Comparison of ENCODE assay signal across 23 cellular contexts in the genomic region with DNA sequence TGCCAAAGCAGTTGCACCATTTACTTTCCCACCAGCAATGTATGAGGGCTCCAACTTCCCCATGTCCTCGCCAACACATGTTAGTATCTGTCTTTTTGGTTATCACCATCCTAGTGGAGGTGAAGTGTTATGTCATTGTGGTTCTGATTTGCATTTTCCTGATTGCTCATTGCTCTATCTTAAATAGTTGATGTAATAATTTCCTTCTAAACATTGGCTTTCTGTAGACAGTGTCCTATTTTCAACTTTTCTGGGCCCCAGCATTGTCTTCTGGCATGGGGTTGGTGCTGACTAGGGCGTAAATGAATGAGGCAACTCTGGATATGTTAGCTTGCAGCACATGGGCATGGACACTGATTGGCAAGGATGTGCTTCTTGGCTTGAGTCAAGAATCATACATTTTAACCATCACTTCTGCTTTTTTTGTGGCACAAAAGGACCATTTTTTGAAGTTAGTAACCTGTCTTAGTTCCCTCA. TPM values are rescaled to one million over a fixed set of nuclear protein-coding genes. Genes with fewer than 3 reads are reported as not detected.
A peak's percentile ranks its signal among the peaks of the same experiment; 100 is the strongest.
DNase-seq lines count a peak whose midpoint lies in the region; ATAC-seq and FAIRE-seq lines count a peak whose summit lies in the region.
"Had no signal": no experiment of that assay in that cellular context is flagged by ENCODE, and none has a peak within 500 bp of the region (broad histone marks: within the 10 kb centered on the region; RNA-seq: fewer than 3 reads in every experiment).

No MANE protein-coding gene starts in this region.

- peaks cover 61 to 75% of the 10 kb centered on the region in 2 donors for H3K4me1 Mint-ChIP-seq in immature natural killer cell
- H3K4me1 Mint-ChIP-seq: activated naive CD4-positive, alpha-beta T cell treated with anti-CD3 and anti-CD28 coated beads, Interleukin-2, amount 50 U/mL, for 24 hours; neural crest cell had no signal

- H3K27me3 ChIP-seq in small intestine (ENCODE audit: control insufficient read depth in 2 of 2, insufficient read depth in 2 of 2, low read length in 2 of 2): no peaks in the 10 kb centered on the region

- no peaks in the 10 kb centered on the region for H3K4me1 ChIP-seq in small intestine (ENCODE audit: control insufficient read depth in 2 of 2, insufficient read depth in 1 of 2, low read depth in 1 of 2, low read length in 1 of 2)
- H3K4me1 ChIP-seq: psoas muscle had no signal

- H3K27ac ChIP-seq in small intestine (ENCODE audit: low read depth in 1 of 2, low read length in 1 of 2): no peak overlapping the region
- H3K27ac ChIP-seq: GM23248, psoas muscle had no signal

- peak overlapping the region in 1 of 5 donors; percentile 27 for H3K4me3 Mint-ChIP-seq in immature natural killer cell
- H3K4me3 Mint-ChIP-seq: activated naive CD4-positive, alpha-beta T cell treated with anti-CD3 and anti-CD28 coated beads, Interleukin-2, amount 50 U/mL, for 24 hours; activated T-cell treated with anti-CD3 and anti-CD28 coated beads, Interleukin-2, amount 50 U/mL, for 4 hours; CD4-positive, CD25-positive, alpha-beta regulatory T cell; effector memory CD8-positive, alpha-beta T cell; neural crest cell had no signal

- peak overlapping the region; percentile 53 to 99 (median 64) for H3K27ac Mint-ChIP-seq in immature natural killer cell
- H3K27ac Mint-ChIP-seq: activated naive CD4-positive, alpha-beta T cell treated with anti-CD3 and anti-CD28 coated beads, Interleukin-2, amount 50 U/mL, for 24 hours; CD4-positive, CD25-positive, alpha-beta regulatory T cell; effector memory CD8-positive, alpha-beta T cell had no signal

- peaks cover 10 to 20% (median 12%) of the 10 kb centered on the region in 3 donors for H3K36me3 Mint-ChIP-seq in immature natural killer cell
- H3K36me3 Mint-ChIP-seq: activated naive CD4-positive, alpha-beta T cell treated with anti-CD3 and anti-CD28 coated beads, Interleukin-2, amount 50 U/mL, for 24 hours; CD4-positive, CD25-positive, alpha-beta regulatory T cell had no signal

- no peaks in the 10 kb centered on the region for H3K36me3 ChIP-seq in small intestine (ENCODE audit: control insufficient read depth in 2 of 2, insufficient read depth in 2 of 2, low read length in 2 of 2)

- ATAC-seq in GM19452 (IDR thresholded peaks at IDR 0.05; ENCODE audit: unreplicated experiment): peak; percentile 26
- no peak for ATAC-seq in HG02938 (IDR thresholded peaks at IDR 0.05; ENCODE audit: unreplicated experiment)
- no peak for ATAC-seq in HG03135 (IDR thresholded peaks at IDR 0.05; ENCODE audit: unreplicated experiment)
- ATAC-seq: activated T-cell treated with anti-CD3 and anti-CD28 coated beads, Interleukin-2, amount 50 U/mL, for 4 hours; effector memory CD8-positive, alpha-beta T cell; psoas muscle had no signal

- DNase-seq in AML-193 (lab: John Stamatoyannopoulos, UW) (peak; percentile 34 to 47), NOMO-1 treated with DMSO at 0.1 percent for 48 hours (lab: John Stamatoyannopoulos, UW; ENCODE audit: unreplicated experiment) (peak; percentile 50), immature natural killer cell (no peak), LoVo (ENCODE audit: low spot score) (no peak), small intestine (no peak)
- DNase-seq: activated CD4-positive, CD25-positive, alpha-beta regulatory T cell; activated T-cell treated with anti-CD3 and anti-CD28 coated beads, Interleukin-2, amount 50 U/mL, for 4 hours; CD4-positive, CD25-positive, alpha-beta regulatory T cell; effector memory CD8-positive, alpha-beta T cell; GM23248; NCI-H187 treated with DMSO at 0.1 percent for 48 hours; NCI-H446 treated with DMSO at 0.1 percent for 48 hours; NK-92 treated with Interleukin-12 subunit alpha and Interleukin-12 subunit beta, amount 100 ng/mL, for 24 hours; psoas muscle; SHP77 treated with DMSO at 0.1 percent for 48 hours; stimulated activated CD4-positive, alpha-beta T cell treated with anti-CD3 and anti-CD28 coated beads, Interleukin-2, amount 100 ng/mL, for 48 hours; T-helper 2 cell had no signal

- no peaks in the 10 kb centered on the region for H3K9me3 Mint-ChIP-seq in immature natural killer cell
- H3K9me3 Mint-ChIP-seq: activated naive CD4-positive, alpha-beta T cell treated with anti-CD3 and anti-CD28 coated beads, Interleukin-2, amount 50 U/mL, for 24 hours; activated T-cell treated with anti-CD3 and anti-CD28 coated beads, Interleukin-2, amount 50 U/mL, for 4 hours; effector memory CD8-positive, alpha-beta T cell had no signal

- no peak overlapping the region for H3K4me3 ChIP-seq in small intestine (ENCODE audit: low read depth in 1 of 2, low read length in 2 of 2)
- H3K4me3 ChIP-seq: GM23248, psoas muscle had no signal

- FAIRE-seq in small intestine (lab: Jason Lieb, UNC): no peak
- FAIRE-seq: urothelium cell line had no signal

- 85 to 96% (median 91%) methylated on average over 2 of the region's 2 CpGs for WGBS in small intestine, 3 donors

- peaks cover 2 to 12% (median 5%) of the 10 kb centered on the region in 3 donors for H3K27me3 Mint-ChIP-seq in immature natural killer cell (ENCODE audit: low read depth in 3 of 3)
- H3K27me3 Mint-ChIP-seq: CD4-positive, CD25-positive, alpha-beta regulatory T cell; effector memory CD8-positive, alpha-beta T cell had no signal

- no peaks in the 10 kb centered on the region for H3K9me3 ChIP-seq in small intestine (ENCODE audit: control insufficient read depth, low read depth)
- H3K9me3 ChIP-seq: psoas muscle had no signal

RNA-seq across cellular contexts. Expression of a gene that starts 25.1 kb away (rescaled TPM):
- 10 to 100 TPM; 24.4 to 91.6 (median 46.4) TPM for polyA plus RNA-seq in immature natural killer cell
- polyA plus RNA-seq in small intestine: 10 to 100 TPM in 2 of 3 donors, 1 to 10 TPM in 1; 8.4 to 27.5 (median 10.3) TPM

Comparison
In these comparisons a context has a peak if more than half of its experiments do, and no peak if none do; other contexts are left out.
1. DNase-seq: peak in AML-193 (2 of 2) and NOMO-1 treated with DMSO at 0.1 percent for 48 hours (single experiment); none in immature natural killer cell (0 of 3), LoVo (single experiment) and small intestine (single experiment).